8 cellular contexts compared by ENCODE assay signal in the genomic region with DNA sequence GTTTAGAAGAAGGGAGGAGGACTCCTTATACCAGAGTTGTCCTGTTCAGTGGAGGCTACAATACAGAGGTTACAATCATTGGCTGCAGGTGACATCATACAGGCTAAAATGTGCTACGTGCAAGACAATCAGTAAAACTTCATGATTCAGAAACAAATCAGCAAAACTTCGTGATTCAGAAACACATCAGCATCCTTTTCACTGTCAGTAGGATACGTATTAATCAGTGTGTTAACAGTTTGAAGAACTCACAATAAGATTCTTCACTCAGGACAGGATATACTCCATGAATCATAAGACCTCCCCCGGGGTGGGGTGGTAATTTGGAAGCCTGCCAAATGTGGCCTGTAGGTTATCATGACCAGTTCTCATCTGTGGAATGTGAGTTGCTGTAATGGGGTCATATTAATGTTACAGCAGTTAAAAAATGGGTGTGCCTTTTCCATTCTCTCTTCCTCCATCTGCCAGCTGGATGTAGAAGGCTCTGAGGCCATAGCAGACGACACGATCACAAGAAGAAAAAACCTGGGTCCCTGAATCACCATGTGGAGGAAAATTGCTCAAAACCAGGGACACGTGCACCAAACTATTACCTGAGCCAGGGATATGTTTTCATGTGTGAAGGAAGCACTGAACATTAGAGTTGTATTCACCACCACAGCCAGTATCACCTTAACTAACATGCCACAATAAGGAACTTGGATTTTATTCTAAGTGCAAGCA.
DNase-seq lines count a peak whose midpoint lies in the region; ATAC-seq, FAIRE-seq and TF ChIP-seq lines count a peak whose summit lies in the region.

No MANE protein-coding gene starts in this region.

- no peak for FAIRE-seq in A549 (lab: Jason Lieb, UNC)

- peak; percentile 83 to 90; a peak in 4 of 5 replicates for TF ChIP-seq EP300 in A549 (IDR thresholded peaks at IDR 0.05)

- ATAC-seq in A549 = peak; percentile 89 to 94
- ATAC-seq in GM18511 (IDR thresholded peaks at IDR 0.05; ENCODE audit: unreplicated experiment) = no peak
- ATAC-seq in GM21360 (IDR thresholded peaks at IDR 0.05; ENCODE audit: unreplicated experiment) = no peak

- peak overlapping the region; percentile 81 for H3K4me2 ChIP-seq in A549

- no peak for TF ChIP-seq POLR2A in A549 (IDR thresholded peaks at IDR 0.05; ENCODE audit: low read length)

- H3K9me3 ChIP-seq in A549 (0 out of 3 replicates have a peak, but pooled peaks cover 3% of the 10 kb centered on the region), ascending aorta (no peaks in the 10 kb centered on the region)

- DNase-seq in A549 (ENCODE audit: low read depth in 1 of 2, low spot score in 1 of 2) = peak; percentile 34 to 94
- peak; percentile 28 for DNase-seq in GOT3 (lab: John Stamatoyannopoulos, UW)
- DNase-seq in activated CD4-positive, alpha-beta T cell treated with anti-CD3 and anti-CD28 coated beads, Interleukin-2, amount 50 U/mL, for 48 hours = peak; percentile 65 to 76
- peak; percentile 51 for DNase-seq in left kidney (ENCODE audit: low read depth, low spot score)
- no peak for DNase-seq in C1 segment of cervical spinal cord (lab: John Stamatoyannopoulos, UW)
- DNase-seq in ascending aorta (ENCODE audit: low spot score in 2 of 2) = no peak

- TF ChIP-seq CTCF in A549 (IDR thresholded peaks at IDR 0.05) (no peak), ascending aorta (IDR thresholded peaks at IDR 0.05) (no peak)

- WGBS in A549 (ENCODE audit: missing lambda C conversion rate) = 7% methylated on average over 7 of the region's 7 CpGs

- no peaks in the 10 kb centered on the region for H3K36me3 ChIP-seq in ascending aorta

- peak; percentile 22 to 59; a peak in 4 of 5 replicates for TF ChIP-seq RAD21 in A549 (conservative IDR thresholded peaks at IDR 0.05 in 1 of 2, IDR thresholded peaks at IDR 0.05 in 1 of 2)

- intact Hi-C loops in ascending aorta (cut with DNase I) = no loop called here

- H3K4me3 ChIP-seq in A549 = 0 out of 3 replicates have a peak overlapping the region, but pooled peaks have one; percentile 7
- no peak overlapping the region for H3K4me3 ChIP-seq in ascending aorta

- no peaks in the 10 kb centered on the region for H3K27me3 ChIP-seq in ascending aorta

- peak overlapping the region; percentile 92 for H3K27ac ChIP-seq in A549
- no peak overlapping the region for H3K27ac ChIP-seq in ascending aorta

- peaks cover 25% of the 10 kb centered on the region for H3K4me1 ChIP-seq in A549
- H3K4me1 ChIP-seq in ascending aorta = no peaks in the 10 kb centered on the region

- CTCF ChIA-PET in A549 (lab: Yijun Ruan, JAX) = interaction anchor here (0.6 to 1.5 kb wide), 2 partner anchors 52 to 59 kb away, joined by 3 read pairs; no protein-coding TSS in a partner anchor

- POLR2A ChIA-PET in A549 (lab: Yijun Ruan, JAX) = interaction anchor here (0.9 to 1.4 kb wide), 3 partner anchors 60 to 231 kb away, joined by 3 to 4 read pairs (median 4); partner anchors contain the start of gene KLF7

TF ChIP-seq in A549, 52 proteins besides CTCF, POLR2A, EP300 and RAD21 (continues in another document):
- no peak for TF ChIP-seq NFE2L2 (conservative IDR thresholded peaks at IDR 0.05; ENCODE audit: low read length)
- 0 out of 2 replicates have a peak, but pooled peaks have one; percentile 13 for TF ChIP-seq USF2 (IDR thresholded peaks at IDR 0.05)
- no peak for TF ChIP-seq HOXB13 (CRISPR knock-in tag; IDR thresholded peaks at IDR 0.05; ENCODE audit: low read depth)
- TF ChIP-seq, protein P1, sequence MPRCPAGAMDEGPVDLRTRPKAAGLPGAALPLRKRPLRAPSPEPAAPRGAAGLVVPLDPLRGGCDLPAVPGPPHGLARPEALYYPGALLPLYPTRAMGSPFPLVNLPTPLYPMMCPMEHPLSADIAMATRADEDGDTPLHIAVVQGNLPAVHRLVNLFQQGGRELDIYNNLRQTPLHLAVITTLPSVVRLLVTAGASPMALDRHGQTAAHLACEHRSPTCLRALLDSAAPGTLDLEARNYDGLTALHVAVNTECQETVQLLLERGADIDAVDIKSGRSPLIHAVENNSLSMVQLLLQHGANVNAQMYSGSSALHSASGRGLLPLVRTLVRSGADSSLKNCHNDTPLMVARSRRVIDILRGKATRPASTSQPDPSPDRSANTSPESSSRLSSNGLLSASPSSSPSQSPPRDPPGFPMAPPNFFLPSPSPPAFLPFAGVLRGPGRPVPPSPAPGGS (IDR thresholded peaks at IDR 0.05) = peak; percentile 56; the same call in 2 of the 3 replicates
- TF ChIP-seq KDM1A (IDR thresholded peaks at IDR 0.05; ENCODE audit: low read depth) = no peak
- TF ChIP-seq RCOR1 (IDR thresholded peaks at IDR 0.05; ENCODE audit: low read depth, low read length) = no peak
- no peak for TF ChIP-seq FOXS1 (CRISPR knock-in tag; IDR thresholded peaks at IDR 0.05)
- no peak for TF ChIP-seq HOXB5 (CRISPR knock-in tag; IDR thresholded peaks at IDR 0.05)
- TF ChIP-seq EHF (CRISPR knock-in tag; IDR thresholded peaks at IDR 0.05) = no peak
- no peak for TF ChIP-seq CBX2 (IDR thresholded peaks at IDR 0.05; ENCODE audit: borderline replicate concordance, low read depth)
- TF ChIP-seq JUN (IDR thresholded peaks at IDR 0.05) = peak; percentile 86 to 92; a peak in 4 of 5 replicates
- peak; percentile 56; the same call in 1 of the 2 replicates for TF ChIP-seq ATOH8 (CRISPR knock-in tag; IDR thresholded peaks at IDR 0.05; ENCODE audit: low read depth)
- no peak for TF ChIP-seq MAZ (IDR thresholded peaks at IDR 0.05; ENCODE audit: borderline replicate concordance, low read depth, low read length)
- no peak for TF ChIP-seq ZFP36 (IDR thresholded peaks at IDR 0.05; ENCODE audit: borderline replicate concordance, partially characterized antibody)
- peak; percentile 77 for TF ChIP-seq MAFK (IDR thresholded peaks at IDR 0.05; ENCODE audit: partially characterized antibody)
- TF ChIP-seq EHMT2 (IDR thresholded peaks at IDR 0.05; ENCODE audit: low read depth) = no peak
- TF ChIP-seq, protein P2, sequence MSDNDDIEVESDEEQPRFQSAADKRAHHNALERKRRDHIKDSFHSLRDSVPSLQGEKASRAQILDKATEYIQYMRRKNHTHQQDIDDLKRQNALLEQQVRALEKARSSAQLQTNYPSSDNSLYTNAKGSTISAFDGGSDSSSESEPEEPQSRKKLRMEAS (IDR thresholded peaks at IDR 0.05) = peak; percentile 45; the same call in 1 of the 2 replicates
- TF ChIP-seq, protein P3, sequence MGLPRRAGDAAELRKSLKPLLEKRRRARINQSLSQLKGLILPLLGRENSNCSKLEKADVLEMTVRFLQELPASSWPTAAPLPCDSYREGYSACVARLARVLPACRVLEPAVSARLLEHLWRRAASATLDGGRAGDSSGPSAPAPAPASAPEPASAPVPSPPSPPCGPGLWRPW (IDR thresholded peaks at IDR 0.05) = peak; percentile 52; the same call in 1 of the 2 replicates
- TF ChIP-seq BHLHE40 (IDR thresholded peaks at IDR 0.05; ENCODE audit: low read depth, low read length) = no peak
- TF ChIP-seq POLR2AphosphoS2 (conservative IDR thresholded peaks at IDR 0.05; ENCODE audit: low read length) = no peak
- TF ChIP-seq CEBPB (IDR thresholded peaks at IDR 0.05) = peak in 1 of 2 experiments; percentile 75; a peak in 3 of 4 replicates
- no peak for TF ChIP-seq RNF2 (IDR thresholded peaks at IDR 0.05; ENCODE audit: borderline replicate concordance, low read depth)
- no peak for TF ChIP-seq TP53 (CRISPR knock-in tag; IDR thresholded peaks at IDR 0.05)
- no peak for TF ChIP-seq PHF8 (IDR thresholded peaks at IDR 0.05; ENCODE audit: borderline replicate concordance, low read depth)
- no peak for TF ChIP-seq NPAS2 (CRISPR knock-in tag; IDR thresholded peaks at IDR 0.05; ENCODE audit: borderline replicate concordance)
- TF ChIP-seq CHD2 (IDR thresholded peaks at IDR 0.05; ENCODE audit: low read length, partially characterized antibody) = peak; percentile 8
- TF ChIP-seq JUNB (IDR thresholded peaks at IDR 0.05) = peak; percentile 99
- no peak for TF ChIP-seq HDAC2 (IDR thresholded peaks at IDR 0.05)
- TF ChIP-seq KDM5A (IDR thresholded peaks at IDR 0.05) = no peak
- peak; percentile 96 for TF ChIP-seq FOSL2 (IDR thresholded peaks at IDR 0.05)
- TF ChIP-seq FOSL2 (CRISPR knock-in tag; IDR thresholded peaks at IDR 0.05) = peak; percentile 93
- TF ChIP-seq TFCP2L1 (CRISPR knock-in tag; IDR thresholded peaks at IDR 0.05) = no peak
- no peak for TF ChIP-seq ELK1 (IDR thresholded peaks at IDR 0.05; ENCODE audit: low read depth, low read length)
- TF ChIP-seq HOXA7 (CRISPR knock-in tag; IDR thresholded peaks at IDR 0.05) = no peak
- TF ChIP-seq FOSB (CRISPR knock-in tag; IDR thresholded peaks at IDR 0.05) = no peak
- peak; percentile 92 for TF ChIP-seq GATA3 (IDR thresholded peaks at IDR 0.05; ENCODE audit: borderline replicate concordance)
- no peak for TF ChIP-seq MYC (IDR thresholded peaks at IDR 0.05; ENCODE audit: borderline replicate concordance, low read length)
- TF ChIP-seq NR3C1 (IDR thresholded peaks at IDR 0.05) = no peak

Comparison
In these comparisons a context has a peak if more than half of its experiments do, and no peak if none do; other contexts are left out.
1. ATAC-seq: peak in A549 (2 of 2); none in GM18511 (single experiment) and GM21360 (single experiment).
2. DNase-seq: peak in A549 (2 of 2), GOT3 (single experiment), activated CD4-positive, alpha-beta T cell treated with anti-CD3 and anti-CD28 coated beads, Interleukin-2, amount 50 U/mL, for 48 hours (2 of 2) and left kidney (single experiment); none in C1 segment of cervical spinal cord (0 of 14) and ascending aorta (0 of 2).
3. H3K27ac ChIP-seq: peak in A549 (2 of 2); none in ascending aorta (0 of 2).